In the genomic region with DNA sequence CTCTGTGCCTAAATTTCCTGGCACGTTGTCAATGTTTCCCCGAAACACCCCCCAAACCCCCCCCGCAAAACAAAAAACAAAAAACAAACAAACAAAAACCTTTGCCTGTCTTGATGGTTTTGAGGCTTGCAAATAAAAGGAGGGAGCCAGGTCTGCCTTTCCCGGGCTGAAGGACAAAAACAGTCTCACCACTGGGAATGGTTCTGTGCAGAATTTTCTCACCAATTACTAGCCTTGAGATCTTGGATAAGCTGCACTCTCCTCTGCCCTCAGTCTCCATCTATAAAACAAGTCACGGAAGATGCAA, we compare ENCODE assay signal across 14 cellular contexts. TPM values are rescaled to one million over a fixed set of nuclear protein-coding genes. Genes with fewer than 3 reads are reported as not detected.
DNase-seq lines count a peak whose midpoint lies in the region; ATAC-seq lines count a peak whose summit lies in the region.
"Had no signal": no experiment of that assay in that cellular context is flagged by ENCODE, and none has a peak within 500 bp of the region (broad histone marks: within the 10 kb centered on the region; RNA-seq: fewer than 3 reads in every experiment).

No MANE protein-coding gene starts in this region.

- no peak for DNase-seq in activated naive CD4-positive, alpha-beta T cell treated with anti-CD3 and anti-CD28 coated beads, Interleukin-2, amount 10 ng/mL, durations not matched to agents 7 days and 5 days
- no peak for DNase-seq in activated naive CD4-positive, alpha-beta T cell treated with Interleukin-2 at 50 U/mL for 16 hours
- DNase-seq in activated naive CD8-positive, alpha-beta T cell treated with anti-CD3 and anti-CD28 coated beads, Interleukin-2, amount 50 U/mL, for 24 hours: no peak
- no peak for DNase-seq in stimulated activated naive CD8-positive, alpha-beta T cell treated with anti-CD3 and anti-CD28 coated beads, Interleukin-15, amount 100 ng/mL, for 72 hours
- DNase-seq in NCI-H774 (lab: John Stamatoyannopoulos, UW): no peak
- DNase-seq in HCEC 1CT: no peak
- DNase-seq: activated CD4-positive, alpha-beta T cell treated with anti-CD3 and anti-CD28 coated beads for 4 hours; AML-193; glutamatergic neuron; NCI-H2029 treated with DMSO at 0.1 percent for 48 hours; upper lobe of right lung had no signal

- peaks cover 9% of the 10 kb centered on the region for H3K36me3 Mint-ChIP-seq in activated naive CD4-positive, alpha-beta T cell treated with anti-CD3 and anti-CD28 coated beads, Interleukin-2, amount 10 ng/mL, durations not matched to agents 7 days and 5 days
- peaks cover 2% of the 10 kb centered on the region for H3K36me3 Mint-ChIP-seq in IgD-negative memory B cell
- H3K36me3 Mint-ChIP-seq in activated naive CD8-positive, alpha-beta T cell treated with anti-CD3 and anti-CD28 coated beads, Interleukin-2, amount 50 U/mL, for 24 hours (ENCODE audit: low read depth): peaks cover 7% of the 10 kb centered on the region

- CTCF ChIA-PET in activated naive CD4-positive, alpha-beta T cell treated with anti-CD3 and anti-CD28 coated beads, Interleukin-2, amount 10 ng/mL, durations not matched to agents 7 days and 5 days (lab: Charles Lee): no interaction called here

- peaks cover 98% of the 10 kb centered on the region for H3K27me3 Mint-ChIP-seq in activated naive CD4-positive, alpha-beta T cell treated with anti-CD3 and anti-CD28 coated beads, Interleukin-2, amount 10 ng/mL, durations not matched to agents 7 days and 5 days
- peaks cover 81% of the 10 kb centered on the region for H3K27me3 Mint-ChIP-seq in IgD-negative memory B cell
- peaks cover 89% of the 10 kb centered on the region for H3K27me3 Mint-ChIP-seq in activated naive CD8-positive, alpha-beta T cell treated with anti-CD3 and anti-CD28 coated beads, Interleukin-2, amount 50 U/mL, for 24 hours
- H3K27me3 Mint-ChIP-seq in stimulated activated naive CD8-positive, alpha-beta T cell treated with anti-CD3 and anti-CD28 coated beads, Interleukin-15, amount 100 ng/mL, for 72 hours: peaks cover 93% of the 10 kb centered on the region

- H3K27ac Mint-ChIP-seq in activated naive CD4-positive, alpha-beta T cell treated with anti-CD3 and anti-CD28 coated beads, Interleukin-2, amount 10 ng/mL, durations not matched to agents 7 days and 5 days: peak overlapping the region; percentile 80
- peak overlapping the region in 2 of 3 donors; percentile 82 to 94 for H3K27ac Mint-ChIP-seq in IgD-negative memory B cell
- peak overlapping the region; percentile 68 for H3K27ac Mint-ChIP-seq in activated naive CD8-positive, alpha-beta T cell treated with anti-CD3 and anti-CD28 coated beads, Interleukin-2, amount 50 U/mL, for 24 hours
- peak overlapping the region; percentile 89 to 93 for H3K27ac Mint-ChIP-seq in stimulated activated naive CD8-positive, alpha-beta T cell treated with anti-CD3 and anti-CD28 coated beads, Interleukin-15, amount 100 ng/mL, for 72 hours
- H3K27ac Mint-ChIP-seq: dendritic cell treated with granulocyte-macrophage colony-stimulating factor and Interleukin-4, amounts not matched to agents 40 ng/mL and 50 ng/mL, for 4 days had no signal

- ATAC-seq in activated naive CD8-positive, alpha-beta T cell treated with anti-CD3 and anti-CD28 coated beads, Interleukin-2, amount 50 U/mL, for 24 hours: no peak
- no peak for ATAC-seq in stimulated activated naive CD8-positive, alpha-beta T cell treated with anti-CD3 and anti-CD28 coated beads, Interleukin-15, amount 100 ng/mL, for 72 hours
- ATAC-seq in GM18511 (IDR thresholded peaks at IDR 0.05; ENCODE audit: unreplicated experiment): no peak

- peak overlapping the region; percentile 15 for H3K4me3 Mint-ChIP-seq in activated naive CD4-positive, alpha-beta T cell treated with anti-CD3 and anti-CD28 coated beads, Interleukin-2, amount 10 ng/mL, durations not matched to agents 7 days and 5 days
- peak overlapping the region; percentile 53 to 90 (median 66) for H3K4me3 Mint-ChIP-seq in IgD-negative memory B cell
- H3K4me3 Mint-ChIP-seq in activated naive CD8-positive, alpha-beta T cell treated with anti-CD3 and anti-CD28 coated beads, Interleukin-2, amount 50 U/mL, for 24 hours: peak overlapping the region; percentile 52
- peak overlapping the region; percentile 71 to 82 for H3K4me3 Mint-ChIP-seq in stimulated activated naive CD8-positive, alpha-beta T cell treated with anti-CD3 and anti-CD28 coated beads, Interleukin-15, amount 100 ng/mL, for 72 hours
- H3K4me3 Mint-ChIP-seq: dendritic cell treated with granulocyte-macrophage colony-stimulating factor and Interleukin-4, amounts not matched to agents 40 ng/mL and 50 ng/mL, for 4 days had no signal

- peaks cover 18% of the 10 kb centered on the region for H3K4me1 Mint-ChIP-seq in activated naive CD4-positive, alpha-beta T cell treated with anti-CD3 and anti-CD28 coated beads, Interleukin-2, amount 10 ng/mL, durations not matched to agents 7 days and 5 days
- H3K4me1 Mint-ChIP-seq in IgD-negative memory B cell: peaks cover 11 to 16% (median 14%) of the 10 kb centered on the region in 3 donors
- peaks cover 36% of the 10 kb centered on the region for H3K4me1 Mint-ChIP-seq in activated naive CD8-positive, alpha-beta T cell treated with anti-CD3 and anti-CD28 coated beads, Interleukin-2, amount 50 U/mL, for 24 hours
- peaks cover 57% of the 10 kb centered on the region for H3K4me1 Mint-ChIP-seq in stimulated activated naive CD8-positive, alpha-beta T cell treated with anti-CD3 and anti-CD28 coated beads, Interleukin-15, amount 100 ng/mL, for 72 hours

- peaks cover 11% of the 10 kb centered on the region for H3K9me3 Mint-ChIP-seq in activated naive CD4-positive, alpha-beta T cell treated with anti-CD3 and anti-CD28 coated beads, Interleukin-2, amount 10 ng/mL, durations not matched to agents 7 days and 5 days
- H3K9me3 Mint-ChIP-seq in IgD-negative memory B cell: peaks cover 0 to 12% (median 0%) of the 10 kb centered on the region in 3 donors
- no peaks in the 10 kb centered on the region for H3K9me3 Mint-ChIP-seq in activated naive CD8-positive, alpha-beta T cell treated with anti-CD3 and anti-CD28 coated beads, Interleukin-2, amount 50 U/mL, for 24 hours
- peaks cover 0 to 10% of the 10 kb centered on the region in 2 donors for H3K9me3 Mint-ChIP-seq in stimulated activated naive CD8-positive, alpha-beta T cell treated with anti-CD3 and anti-CD28 coated beads, Interleukin-15, amount 100 ng/mL, for 72 hours

RNA-seq across cellular contexts. Expression of a gene that starts 15.5 kb away (rescaled TPM):
- not detected for polyA plus RNA-seq in IgD-negative memory B cell

RNA-seq across cellular contexts. Expression of a gene that starts 44.6 kb away (rescaled TPM):
- 12.1 TPM for polyA plus RNA-seq in IgD-negative memory B cell

Comparison
In these comparisons a context has a peak if more than half of its experiments do, and no peak if none do; other contexts are left out.
1. H3K4me3 Mint-ChIP-seq: peak in every context shown above with its lines; median percentile 76 in stimulated activated naive CD8-positive, alpha-beta T cell treated with anti-CD3 and anti-CD28 coated beads, Interleukin-15, amount 100 ng/mL, for 72 hours; 66 in IgD-negative memory B cell; 52 in activated naive CD8-positive, alpha-beta T cell treated with anti-CD3 and anti-CD28 coated beads, Interleukin-2, amount 50 U/mL, for 24 hours; 15 in activated naive CD4-positive, alpha-beta T cell treated with anti-CD3 and anti-CD28 coated beads, Interleukin-2, amount 10 ng/mL, durations not matched to agents 7 days and 5 days.